Comparison of ENCODE assay signal across 14 cellular contexts in genomic region chr9:98656536-98656935, GRCh38. TPM values are rescaled to one million over a fixed set of nuclear protein-coding genes. Genes with fewer than 3 reads are reported as not detected.
DNase-seq lines count a peak whose midpoint lies in the region; TF ChIP-seq lines count a peak whose summit lies in the region.
"Had no signal": no experiment of that assay in that cellular context is flagged by ENCODE, and none has a peak within 500 bp of the region (broad histone marks: within the 10 kb centered on the region; RNA-seq: fewer than 3 reads in every experiment).

No MANE protein-coding gene starts in this region.

- H2BK5ac ChIP-seq in neuronal stem cell (ENCODE audit: low read length), result no peak overlapping the region

- H3K18ac ChIP-seq in neuronal stem cell (ENCODE audit: low read length), result peak overlapping the region; percentile 50

- no peaks in the 10 kb centered on the region for H3K79me1 ChIP-seq in neuronal stem cell (ENCODE audit: low read depth, low read length)

- H3K4me3 ChIP-seq in AG10803 (ENCODE audit: low read length), result no peak overlapping the region
- no peak overlapping the region for H3K4me3 ChIP-seq in neuronal stem cell (ENCODE audit: low read length in 2 of 2)
- no peak overlapping the region for H3K4me3 ChIP-seq in esophagus squamous epithelium
- H3K4me3 ChIP-seq: BLaER1 treated with 17β-estradiol and CSF1 and Interleukin-3, amounts not matched to agents 10 nM and 100 nM; GM12878; GM23338 had no signal

- H3K36me3 ChIP-seq in neuronal stem cell (replicated peaks in 1 of 2; ENCODE audit: control insufficient read depth in 2 of 2, insufficient read depth in 2 of 2, low read length in 2 of 2), result no peaks in the 10 kb centered on the region
- no peaks in the 10 kb centered on the region for H3K36me3 ChIP-seq in esophagus squamous epithelium
- H3K36me3 ChIP-seq: BLaER1 treated with 17β-estradiol and CSF1 and Interleukin-3, amounts not matched to agents 10 nM and 100 nM had no signal

- peaks cover 3% of the 10 kb centered on the region; the same call in 1 of the 2 replicates for H3K27me3 Mint-ChIP-seq in HFFc6 (ENCODE audit: insufficient read depth)

- H2BK15ac ChIP-seq in neuronal stem cell (ENCODE audit: low read length), result no peak overlapping the region

- no peaks in the 10 kb centered on the region; the same call in 1 of the 2 replicates for H3K9me3 Mint-ChIP-seq in HFFc6
- H3K9me3 Mint-ChIP-seq: GM23338 had no signal

- no peak overlapping the region for H2AK5ac ChIP-seq in neuronal stem cell (ENCODE audit: low read depth, low read length)

- H2AFZ ChIP-seq in neuronal stem cell (ENCODE audit: low read length), result no peak overlapping the region
- H2AFZ ChIP-seq: GM23338 had no signal

- no peak for TF ChIP-seq POLR2A in esophagus squamous epithelium (IDR thresholded peaks at IDR 0.05)

- no peak overlapping the region for H3K4me2 ChIP-seq in neuronal stem cell (ENCODE audit: insufficient read depth, low read length, poor library complexity, severe bottlenecking)
- H3K4me2 ChIP-seq: BLaER1 treated with 17β-estradiol and CSF1 and Interleukin-3, amounts not matched to agents 10 nM and 100 nM; GM23338 had no signal

- no peak overlapping the region for H4K91ac ChIP-seq in neuronal stem cell (ENCODE audit: low read depth, low read length, poor library complexity)

- H3K27me3 ChIP-seq in neuronal stem cell (ENCODE audit: control insufficient read depth in 3 of 3, insufficient read depth in 3 of 3, low read depth in 1 of 3, low read length in 3 of 3) (no peaks in the 10 kb centered on the region), esophagus squamous epithelium (peaks cover 0 to 11% (median 0%) of the 10 kb centered on the region in 4 donors)
- H3K27me3 ChIP-seq: BLaER1 treated with 17β-estradiol and CSF1 and Interleukin-3, amounts not matched to agents 10 nM and 100 nM had no signal

- peaks cover 69% of the 10 kb centered on the region for H3K4me1 Mint-ChIP-seq in HFFc6 (ENCODE audit: low read depth)
- H3K4me1 Mint-ChIP-seq: CD4-positive, CD25-positive, alpha-beta regulatory T cell; GM23338 had no signal

- DNase-seq in AG10803 (ENCODE audit: low read depth) (peak; percentile 63), HFFc6 (no peak), NCI-H69 (lab: John Stamatoyannopoulos, UW) (peak; percentile 52), neuronal stem cell (ENCODE audit: low spot score) (no peak), esophagus squamous epithelium (lab: John Stamatoyannopoulos, UW) (no peak), OCI-M2 (lab: John Stamatoyannopoulos, UW; ENCODE audit: unreplicated experiment) (no peak)
- DNase-seq in activated CD8-positive, alpha-beta memory T cell treated with anti-CD3 and anti-CD28 coated beads, Interleukin-2, amount 50 U/mL, for 48 hours, result no peak
- DNase-seq: 8988T; CD4-positive, CD25-positive, alpha-beta regulatory T cell; DMS53; H7 had no signal

- H3K36me3 Mint-ChIP-seq in HFFc6 (ENCODE audit: low read depth), result peaks cover 5% of the 10 kb centered on the region
- H3K36me3 Mint-ChIP-seq: CD4-positive, CD25-positive, alpha-beta regulatory T cell had no signal

- no peak for TF ChIP-seq CTCF in AG10803 (conservative IDR thresholded peaks at IDR 0.05; ENCODE audit: low read length)
- no peak for TF ChIP-seq CTCF in HFFc6 (IDR thresholded peaks at IDR 0.05)
- no peak for TF ChIP-seq CTCF in esophagus squamous epithelium (IDR thresholded peaks at IDR 0.05)

- H2BK120ac ChIP-seq in neuronal stem cell (ENCODE audit: low read depth, low read length), result no peak overlapping the region

- H3K27ac Mint-ChIP-seq in HFFc6, result peak overlapping the region; percentile 97
- H3K27ac Mint-ChIP-seq: CD4-positive, CD25-positive, alpha-beta regulatory T cell; GM23338 had no signal

- H3K14ac ChIP-seq in neuronal stem cell (ENCODE audit: low read length), result no peak overlapping the region

- H3K27ac ChIP-seq in neuronal stem cell (replicated peaks; ENCODE audit: low read length), result no peak overlapping the region
- H3K27ac ChIP-seq in esophagus squamous epithelium, result no peak overlapping the region
- H3K27ac ChIP-seq: BLaER1 treated with 17β-estradiol and CSF1 and Interleukin-3, amounts not matched to agents 10 nM and 100 nM had no signal

- no peak overlapping the region for H3K23ac ChIP-seq in neuronal stem cell (ENCODE audit: low read depth, low read length, poor library complexity)

- H2BK12ac ChIP-seq in neuronal stem cell (ENCODE audit: low read length), result no peak overlapping the region

- no peak overlapping the region for H4K8ac ChIP-seq in neuronal stem cell (ENCODE audit: low read depth, low read length)

- WGBS in neuronal stem cell (ENCODE audit: extremely low coverage in 2 of 2, insufficient read length in 2 of 2, insufficient replicate concordance in 1 of 2), 2 donors, result no CpG with 5 or more reads among the region's 2 CpGs
- 58 to 65% methylated on average over 2 of the region's 2 CpGs for WGBS in esophagus squamous epithelium, 2 donors

- H3K9ac ChIP-seq in neuronal stem cell (ENCODE audit: low read depth, low read length, poor library complexity), result no peak overlapping the region
- H3K9ac ChIP-seq: BLaER1 treated with 17β-estradiol and CSF1 and Interleukin-3, amounts not matched to agents 10 nM and 100 nM had no signal

- H3K4ac ChIP-seq in neuronal stem cell (ENCODE audit: low read length), result no peak overlapping the region

- intact Hi-C loops in esophagus squamous epithelium (cut with DNase I), result no loop called here

- H3K4me1 ChIP-seq in neuronal stem cell (ENCODE audit: control insufficient read depth in 2 of 2, insufficient read depth in 1 of 2, low read depth in 1 of 2, low read length in 2 of 2), result no peaks in the 10 kb centered on the region
- H3K4me1 ChIP-seq in esophagus squamous epithelium, result no peaks in the 10 kb centered on the region

- H3K9me3 ChIP-seq in neuronal stem cell (replicated peaks in 1 of 2; ENCODE audit: control insufficient read depth in 2 of 2, insufficient read depth in 1 of 2, low read depth in 1 of 2, low read length in 2 of 2) (no peaks in the 10 kb centered on the region), esophagus squamous epithelium (no peaks in the 10 kb centered on the region)
- H3K9me3 ChIP-seq: BLaER1 treated with 17β-estradiol and CSF1 and Interleukin-3, amounts not matched to agents 10 nM and 100 nM had no signal

- H3K4me3 Mint-ChIP-seq in HFFc6, result no peak overlapping the region
- H3K4me3 Mint-ChIP-seq: CD4-positive, CD25-positive, alpha-beta regulatory T cell; GM23338 had no signal

RNA-seq across cellular contexts. Expression of gene GABBR2, which starts 52.2 kb away (rescaled TPM):
- total RNA-seq in HFFc6 (2021; fragmentation: NEBNext Ultra II Directional; extraction: Animal tissue kit (Norgen Biotek cat#: 25700)), result 1 to 10 TPM; 3.1 to 9.3 (median 7.6) TPM
- 0.18 TPM for polyA plus RNA-seq in neuronal stem cell (2013, experiment 1 of 2)
- polyA plus RNA-seq in neuronal stem cell (2013, experiment 2 of 2), result 0.22 TPM
- total RNA-seq in esophagus squamous epithelium, result not detected
- total RNA-seq: CD4-positive, CD25-positive, alpha-beta regulatory T cell had no signal
- polyA plus RNA-seq: CD4-positive, CD25-positive, alpha-beta regulatory T cell had no signal

Comparison
In these comparisons a context has a peak if more than half of its experiments do, and no peak if none do; other contexts are left out.
1. DNase-seq: peak in AG10803 (single experiment) and NCI-H69 (single experiment); none in HFFc6 (single experiment), neuronal stem cell (single experiment), activated CD8-positive, alpha-beta memory T cell treated with anti-CD3 and anti-CD28 coated beads, Interleukin-2, amount 50 U/mL, for 48 hours (single experiment), esophagus squamous epithelium (single experiment) and OCI-M2 (single experiment).
2. RNA of gene GABBR2, which starts 52.2 kb away (total RNA-seq): 3.1 to 9.3 TPM in HFFc6; not detected in esophagus squamous epithelium; every median in the first group is over 4 times any median in the second.